ENCODE assay signal across 1 cellular context in the genomic region with DNA sequence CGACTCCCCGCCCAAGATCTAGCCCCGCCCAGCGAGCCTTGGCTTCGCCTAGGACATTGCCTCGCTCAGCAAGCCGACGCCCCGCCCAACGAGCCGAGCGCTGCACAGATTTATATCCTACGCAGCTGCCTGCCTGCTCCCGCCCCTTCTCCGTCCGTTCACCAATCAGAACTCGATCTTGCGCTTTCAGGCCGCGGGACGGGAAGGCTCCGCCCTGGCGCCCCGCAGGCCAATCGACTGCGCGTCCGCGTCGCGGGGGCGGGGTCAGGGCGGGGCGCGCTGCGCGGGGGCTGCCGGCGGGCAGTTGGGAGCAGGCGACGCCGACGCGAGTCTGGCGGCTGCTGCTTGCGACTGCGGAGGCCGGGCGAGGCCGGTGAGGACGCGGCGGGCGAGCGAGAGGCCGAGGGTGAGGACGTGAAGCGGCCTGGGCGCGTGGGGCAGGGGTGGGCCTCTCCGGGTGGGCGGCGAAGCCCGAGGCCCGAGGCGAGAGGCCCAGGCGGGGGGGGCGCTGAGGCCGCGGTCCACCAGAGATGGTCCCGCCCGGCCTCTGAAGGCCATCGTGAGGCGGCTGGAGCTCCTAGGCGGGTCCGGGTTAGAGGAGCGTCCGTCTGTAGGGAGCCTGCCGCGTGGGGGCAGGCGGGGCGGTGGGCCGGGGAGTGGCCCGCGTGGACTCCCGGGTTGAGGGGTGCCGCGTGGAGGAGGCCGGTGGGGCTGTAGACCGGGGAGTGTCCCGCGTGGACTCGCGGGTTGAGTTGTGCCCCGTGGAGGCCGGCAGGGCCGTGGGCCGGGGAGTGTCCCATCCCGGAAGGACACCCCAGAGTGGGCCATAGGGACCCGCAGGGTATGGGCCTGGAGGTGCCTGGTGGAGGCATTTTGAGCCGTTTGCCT.
TF ChIP-seq lines count a peak whose summit lies in the region.

TSS of gene FARP2 (plus strand) at position 303 of the 888 bp plus-strand sequence. CDS start 16,823 bp downstream, outside the sequence.

TF ChIP-seq in HepG2, 621 proteins besides CTCF, POLR2A, EP300 and RAD21 (continued from another document and continues in another):
- TF ChIP-seq, protein P1, sequence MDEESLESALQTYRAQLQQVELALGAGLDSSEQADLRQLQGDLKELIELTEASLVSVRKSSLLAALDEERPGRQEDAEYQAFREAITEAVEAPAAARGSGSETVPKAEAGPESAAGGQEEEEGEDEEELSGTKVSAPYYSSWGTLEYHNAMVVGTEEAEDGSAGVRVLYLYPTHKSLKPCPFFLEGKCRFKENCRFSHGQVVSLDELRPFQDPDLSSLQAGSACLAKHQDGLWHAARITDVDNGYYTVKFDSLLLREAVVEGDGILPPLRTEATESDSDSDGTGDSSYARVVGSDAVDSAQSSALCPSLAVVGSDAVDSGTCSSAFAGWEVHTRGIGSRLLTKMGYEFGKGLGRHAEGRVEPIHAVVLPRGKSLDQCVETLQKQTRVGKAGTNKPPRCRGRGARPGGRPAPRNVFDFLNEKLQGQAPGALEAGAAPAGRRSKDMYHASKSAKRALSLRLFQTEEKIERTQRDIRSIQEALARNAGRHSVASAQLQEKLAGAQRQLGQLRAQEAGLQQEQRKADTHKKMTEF (CRISPR knock-in tag; IDR thresholded peaks at IDR 0.05) = peak; percentile 21; the same call in 1 of the 2 replicates
- TF ChIP-seq ARNTL (CRISPR knock-in tag; IDR thresholded peaks at IDR 0.05) (peak; percentile 34; the same call in 1 of the 2 replicates), ZNF83 (CRISPR knock-in tag; IDR thresholded peaks at IDR 0.05; ENCODE audit: borderline replicate concordance) (no peak), ZNF605 (CRISPR knock-in tag; IDR thresholded peaks at IDR 0.05) (peak; percentile 52; the same call in 1 of the 2 replicates), ZNF570 (CRISPR knock-in tag; IDR thresholded peaks at IDR 0.05; ENCODE audit: borderline replicate concordance) (no peak), NFAT5 (CRISPR knock-in tag; IDR thresholded peaks at IDR 0.05) (peak; percentile 53; the same call in 1 of the 2 replicates), ZBTB21 (CRISPR knock-in tag; IDR thresholded peaks at IDR 0.05) (no peak), ZNF784 (CRISPR knock-in tag; IDR thresholded peaks at IDR 0.05; ENCODE audit: borderline replicate concordance) (peak; percentile 48; the same call in 1 of the 2 replicates), ZFP36L1 (CRISPR knock-in tag; IDR thresholded peaks at IDR 0.05) (no peak), REPIN1 (CRISPR knock-in tag; IDR thresholded peaks at IDR 0.05; ENCODE audit: borderline replicate concordance, low read depth) (0 out of 2 replicates have a peak, but pooled peaks have one; percentile 31), HDAC1 (CRISPR knock-in tag; IDR thresholded peaks at IDR 0.05) (peak; percentile 90), ZNF780A (CRISPR knock-in tag; IDR thresholded peaks at IDR 0.05) (no peak), IRX3 (CRISPR knock-in tag; IDR thresholded peaks at IDR 0.05; ENCODE audit: borderline replicate concordance, low read depth) (0 out of 2 replicates have a peak, but pooled peaks have one; percentile 69), MTF1 (CRISPR knock-in tag; IDR thresholded peaks at IDR 0.05) (no peak), NCOR1 (IDR thresholded peaks at IDR 0.05; ENCODE audit: borderline replicate concordance, low read length) (0 out of 2 replicates have a peak, but pooled peaks have one; percentile 20), ZC3H4 (CRISPR knock-in tag; IDR thresholded peaks at IDR 0.05; ENCODE audit: borderline replicate concordance) (no peak), EEA1 (CRISPR knock-in tag; IDR thresholded peaks at IDR 0.05; ENCODE audit: borderline replicate concordance) (no peak), SSRP1 (CRISPR knock-in tag; IDR thresholded peaks at IDR 0.05) (no peak), SKI (IDR thresholded peaks at IDR 0.05; ENCODE audit: partially characterized antibody) (peak; percentile 84), FOSL1 (CRISPR knock-in tag; IDR thresholded peaks at IDR 0.05; ENCODE audit: borderline replicate concordance) (no peak), ZBTB7A (CRISPR knock-in tag; IDR thresholded peaks at IDR 0.05) (peak; percentile 58; the same call in 1 of the 2 replicates), FOXK1 (CRISPR knock-in tag; IDR thresholded peaks at IDR 0.05; ENCODE audit: borderline replicate concordance, low read depth) (0 out of 2 replicates have a peak, but pooled peaks have one; percentile 33), TOPORS (CRISPR knock-in tag; IDR thresholded peaks at IDR 0.05) (peak; percentile 47; the same call in 1 of the 2 replicates), ZBTB14 (CRISPR knock-in tag; IDR thresholded peaks at IDR 0.05) (no peak), ZNF253 (CRISPR knock-in tag; IDR thresholded peaks at IDR 0.05; ENCODE audit: borderline replicate concordance) (0 out of 2 replicates have a peak, but pooled peaks have one; percentile 71), FLYWCH1 (CRISPR knock-in tag; IDR thresholded peaks at IDR 0.05) (no peak), TCF12 (IDR thresholded peaks at IDR 0.05) (no peak), TCF12 (CRISPR knock-in tag; IDR thresholded peaks at IDR 0.05) (no peak), CHD2 (IDR thresholded peaks at IDR 0.05; ENCODE audit: low read depth, low read length) (no peak), CBX5 (CRISPR knock-in tag; IDR thresholded peaks at IDR 0.05; ENCODE audit: borderline replicate concordance) (peak; percentile 41; the same call in 1 of the 2 replicates), FOXC1 (CRISPR knock-in tag; IDR thresholded peaks at IDR 0.05; ENCODE audit: borderline replicate concordance) (no peak; the same call in 1 of the 2 replicates), HOXA7 (CRISPR knock-in tag; IDR thresholded peaks at IDR 0.05) (no peak), ZNF546 (CRISPR knock-in tag; conservative IDR thresholded peaks at IDR 0.05) (peak; percentile 86; the same call in 1 of the 2 replicates), ZNF136 (CRISPR knock-in tag; IDR thresholded peaks at IDR 0.05; ENCODE audit: low read depth) (no peak), FOXO1 (CRISPR knock-in tag; IDR thresholded peaks at IDR 0.05) (peak; percentile 33; the same call in 1 of the 2 replicates), TCF7 (IDR thresholded peaks at IDR 0.05; ENCODE audit: low read depth) (no peak), ZNF350 (CRISPR knock-in tag; IDR thresholded peaks at IDR 0.05; ENCODE audit: borderline replicate concordance, low read depth) (no peak), ZNF3 (CRISPR knock-in tag; IDR thresholded peaks at IDR 0.05) (no peak), MAZ (IDR thresholded peaks at IDR 0.05; ENCODE audit: borderline replicate concordance, low read depth, low read length) (0 out of 2 replicates have a peak, but pooled peaks have one; percentile 7), MAZ (CRISPR knock-in tag; IDR thresholded peaks at IDR 0.05; ENCODE audit: low read depth) (peak; percentile 97), ZNF773 (CRISPR knock-in tag; IDR thresholded peaks at IDR 0.05; ENCODE audit: borderline replicate concordance) (peak; percentile 56; the same call in 1 of the 2 replicates), ZBTB49 (CRISPR knock-in tag; IDR thresholded peaks at IDR 0.05; ENCODE audit: borderline replicate concordance) (no peak), ZNF776 (CRISPR knock-in tag; IDR thresholded peaks at IDR 0.05) (peak; percentile 88), MTA3 (CRISPR knock-in tag; IDR thresholded peaks at IDR 0.05) (no peak), CC2D1A (CRISPR knock-in tag; IDR thresholded peaks at IDR 0.05) (no peak), PCBP2 (optimal IDR thresholded peaks at IDR 0.05; ENCODE audit: low read depth, low read length, poor library complexity, severe bottlenecking) (no peak), ZNF891 (CRISPR knock-in tag; IDR thresholded peaks at IDR 0.05) (no peak)
- TF ChIP-seq, protein P2, sequence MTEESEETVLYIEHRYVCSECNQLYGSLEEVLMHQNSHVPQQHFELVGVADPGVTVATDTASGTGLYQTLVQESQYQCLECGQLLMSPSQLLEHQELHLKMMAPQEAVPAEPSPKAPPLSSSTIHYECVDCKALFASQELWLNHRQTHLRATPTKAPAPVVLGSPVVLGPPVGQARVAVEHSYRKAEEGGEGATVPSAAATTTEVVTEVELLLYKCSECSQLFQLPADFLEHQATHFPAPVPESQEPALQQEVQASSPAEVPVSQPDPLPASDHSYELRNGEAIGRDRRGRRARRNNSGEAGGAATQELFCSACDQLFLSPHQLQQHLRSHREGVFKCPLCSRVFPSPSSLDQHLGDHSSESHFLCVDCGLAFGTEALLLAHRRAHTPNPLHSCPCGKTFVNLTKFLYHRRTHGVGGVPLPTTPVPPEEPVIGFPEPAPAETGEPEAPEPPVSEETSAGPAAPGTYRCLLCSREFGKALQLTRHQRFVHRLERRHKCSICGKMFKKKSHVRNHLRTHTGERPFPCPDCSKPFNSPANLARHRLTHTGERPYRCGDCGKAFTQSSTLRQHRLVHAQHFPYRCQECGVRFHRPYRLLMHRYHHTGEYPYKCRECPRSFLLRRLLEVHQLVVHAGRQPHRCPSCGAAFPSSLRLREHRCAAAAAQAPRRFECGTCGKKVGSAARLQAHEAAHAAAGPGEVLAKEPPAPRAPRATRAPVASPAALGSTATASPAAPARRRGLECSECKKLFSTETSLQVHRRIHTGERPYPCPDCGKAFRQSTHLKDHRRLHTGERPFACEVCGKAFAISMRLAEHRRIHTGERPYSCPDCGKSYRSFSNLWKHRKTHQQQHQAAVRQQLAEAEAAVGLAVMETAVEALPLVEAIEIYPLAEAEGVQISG (CRISPR knock-in tag; IDR thresholded peaks at IDR 0.05) = peak; percentile 85
- TF ChIP-seq, protein P3, sequence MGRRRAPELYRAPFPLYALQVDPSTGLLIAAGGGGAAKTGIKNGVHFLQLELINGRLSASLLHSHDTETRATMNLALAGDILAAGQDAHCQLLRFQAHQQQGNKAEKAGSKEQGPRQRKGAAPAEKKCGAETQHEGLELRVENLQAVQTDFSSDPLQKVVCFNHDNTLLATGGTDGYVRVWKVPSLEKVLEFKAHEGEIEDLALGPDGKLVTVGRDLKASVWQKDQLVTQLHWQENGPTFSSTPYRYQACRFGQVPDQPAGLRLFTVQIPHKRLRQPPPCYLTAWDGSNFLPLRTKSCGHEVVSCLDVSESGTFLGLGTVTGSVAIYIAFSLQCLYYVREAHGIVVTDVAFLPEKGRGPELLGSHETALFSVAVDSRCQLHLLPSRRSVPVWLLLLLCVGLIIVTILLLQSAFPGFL (CRISPR knock-in tag; IDR thresholded peaks at IDR 0.05) = no peak
